ENCODE assay signal across 13 cellular contexts in genomic region chr5:111453747-111454146, GRCh38. TPM values are rescaled to one million over a fixed set of nuclear protein-coding genes. Genes with fewer than 3 reads are reported as not detected.
DNase-seq lines count a peak whose midpoint lies in the region; ATAC-seq, FAIRE-seq and TF ChIP-seq lines count a peak whose summit lies in the region.
"Had no signal": no experiment of that assay in that cellular context is flagged by ENCODE, and none has a peak within 500 bp of the region (broad histone marks: within the 10 kb centered on the region; RNA-seq: fewer than 3 reads in every experiment).

No MANE protein-coding gene starts in this region.

- TF ChIP-seq CTCF in bronchial epithelial cell (IDR thresholded peaks at IDR 0.05; ENCODE audit: insufficient read depth, low read length, severe bottlenecking) = no peak
- TF ChIP-seq CTCF in omental fat pad (IDR thresholded peaks at IDR 0.05) = no peak

- H3K27me3 ChIP-seq in bronchial epithelial cell (ENCODE audit: control insufficient read depth, insufficient read depth, low read length) = no peaks in the 10 kb centered on the region

- H3K4me3 ChIP-seq in bronchial epithelial cell (ENCODE audit: low read depth, low read length) = no peak overlapping the region
- H3K4me3 ChIP-seq: coronary artery had no signal

- no peak for FAIRE-seq in bronchial epithelial cell (lab: Jason Lieb, UNC)

- DNase-seq in GM03348 (ENCODE audit: low spot score) (peak; percentile 23), NCI-H146 treated with DMSO at 0.1 percent for 48 hours (lab: John Stamatoyannopoulos, UW; ENCODE audit: unreplicated experiment) (peak; percentile 51), bronchial epithelial cell (ENCODE audit: low read depth) (peak; percentile 13), omental fat pad (ENCODE audit: low spot score) (no peak), middle frontal gyrus (ENCODE audit: extremely low spot score, low spot score) (no peak)
- DNase-seq: activated CD4-positive, alpha-beta memory T cell treated with anti-CD3 and anti-CD28 coated beads for 36 hours; GDM1; naive B cell; SHP77; stimulated activated CD4-positive, alpha-beta T cell treated with anti-CD3 and anti-CD28 coated beads, Interleukin-2, amount 100 ng/mL, for 24 hours had no signal

- no peaks in the 10 kb centered on the region for H3K36me3 ChIP-seq in bronchial epithelial cell (ENCODE audit: control insufficient read depth, insufficient read depth, low read length)

- ATAC-seq in omental fat pad (ENCODE audit: low FRiP score) (peak; percentile 66), GM19463 (IDR thresholded peaks at IDR 0.05; ENCODE audit: unreplicated experiment) (no peak), HG03159 (IDR thresholded peaks at IDR 0.05; ENCODE audit: unreplicated experiment) (no peak)

RNA-seq across cellular contexts. Expression of gene STARD4, which starts 58.6 kb away (rescaled TPM):
- 53.4 and 91.4 TPM in 2 replicates for total RNA-seq in bronchial epithelial cell
- 10 to 100 TPM in 3 of 4 donors, 1 to 10 TPM in 1; 7.3 to 27.3 (median 13.5) TPM for total RNA-seq in omental fat pad

Comparison
In these comparisons a context has a peak if more than half of its experiments do, and no peak if none do; other contexts are left out.
1. DNase-seq: peak in GM03348 (single experiment), NCI-H146 treated with DMSO at 0.1 percent for 48 hours (single experiment) and bronchial epithelial cell (single experiment); none in omental fat pad (single experiment) and middle frontal gyrus (single experiment).